In the genomic region with DNA sequence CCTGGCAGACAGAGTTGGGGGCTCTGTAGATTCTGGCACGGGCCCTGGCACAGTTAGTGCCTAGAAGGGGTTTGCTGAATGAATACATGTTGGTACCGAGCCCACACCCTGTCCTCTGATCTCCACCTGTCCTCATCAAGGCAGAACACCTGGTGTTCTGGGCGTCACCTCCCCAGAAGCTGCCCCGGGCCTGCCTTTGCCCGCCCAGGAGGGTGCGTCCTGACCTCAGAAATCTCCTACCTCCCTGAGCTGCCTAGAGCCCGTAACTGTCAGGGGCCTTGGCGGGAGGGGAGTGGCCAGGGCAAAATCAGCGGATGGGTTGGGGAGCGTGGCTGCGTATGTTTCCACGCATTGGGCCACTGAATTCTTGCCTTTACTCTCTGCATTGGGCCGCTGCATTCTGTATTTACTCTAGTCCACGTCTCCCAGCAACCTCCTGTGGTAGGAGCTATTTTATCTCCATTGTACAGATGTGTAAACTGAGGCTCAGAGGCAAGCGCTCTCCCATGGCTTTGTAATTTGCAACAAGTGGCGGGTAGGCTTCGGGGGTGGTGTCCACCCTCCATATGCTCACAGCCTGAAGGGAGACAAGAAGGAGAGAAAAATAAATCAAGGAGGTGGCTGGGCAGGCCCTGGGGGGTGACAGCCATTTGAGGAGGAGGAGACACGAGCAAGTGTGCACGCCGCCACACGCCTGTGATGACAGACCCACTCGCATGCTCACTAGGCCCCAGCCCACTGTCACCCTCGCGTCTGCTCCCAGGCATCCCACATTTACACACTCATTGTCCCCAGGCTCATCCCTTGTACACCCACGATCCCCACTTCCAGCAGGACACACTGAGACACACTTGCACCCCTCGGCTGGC, we compare ENCODE assay signal across 1 cellular context.
TF ChIP-seq lines count a peak whose summit lies in the region.

No MANE protein-coding gene starts in this region.

TF ChIP-seq in H1, 55 proteins besides CTCF, POLR2A, EP300 and RAD21 (continued from another document):
- TF ChIP-seq, protein P1, sequence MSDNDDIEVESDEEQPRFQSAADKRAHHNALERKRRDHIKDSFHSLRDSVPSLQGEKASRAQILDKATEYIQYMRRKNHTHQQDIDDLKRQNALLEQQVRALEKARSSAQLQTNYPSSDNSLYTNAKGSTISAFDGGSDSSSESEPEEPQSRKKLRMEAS (IDR thresholded peaks at IDR 0.05): no peak
- TF ChIP-seq SP2 (IDR thresholded peaks at IDR 0.05; ENCODE audit: low read length) (no peak), CHD1 (IDR thresholded peaks at IDR 0.05; ENCODE audit: low read depth, low read length) (no peak), RNF2 (IDR thresholded peaks at IDR 0.05; ENCODE audit: borderline replicate concordance, low read depth, low read length, missing control alignments, poor library complexity, severe bottlenecking) (no peak), SP1 (IDR thresholded peaks at IDR 0.05; ENCODE audit: low read depth, low read length) (no peak)
